12 cellular contexts compared by ENCODE assay signal in the genomic region with DNA sequence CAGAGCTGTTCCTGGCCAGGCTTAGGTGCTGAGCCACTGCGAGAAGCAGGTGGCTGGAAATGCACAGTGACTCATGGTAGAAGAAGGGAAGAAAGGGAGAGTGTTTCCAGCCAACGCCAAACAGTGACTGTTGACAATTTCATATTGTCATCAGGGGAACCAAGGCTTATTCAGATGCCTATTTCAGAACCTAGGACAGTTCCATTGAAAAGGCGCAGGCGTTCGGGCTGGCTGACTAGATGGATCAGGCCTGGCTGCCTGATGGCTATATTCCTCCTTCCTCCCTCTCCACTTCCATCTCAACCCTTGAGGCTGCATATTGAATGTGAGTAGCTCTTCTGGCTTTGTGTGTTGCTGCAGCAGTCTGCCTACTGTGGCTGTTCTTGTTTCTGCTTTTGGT.
A peak's percentile ranks its signal among the peaks of the same experiment; 100 is the strongest.
DNase-seq lines count a peak whose midpoint lies in the region; ATAC-seq and TF ChIP-seq lines count a peak whose summit lies in the region.
"Had no signal": no experiment of that assay in that cellular context is flagged by ENCODE, and none has a peak within 500 bp of the region (broad histone marks: within the 10 kb centered on the region; RNA-seq: fewer than 3 reads in every experiment).

No MANE protein-coding gene starts in this region.

- no peaks in the 10 kb centered on the region for H3K9me3 Mint-ChIP-seq in activated T-helper 1 cell treated with anti-CD3 and anti-CD28 coated beads, Interleukin-12 subunit alpha, Interleukin-12 subunit beta, Interleukin-2, Interleukin-4 antibody, amounts not matched to agents 30 ng/mL and 10 ng/mL and 1 ng/mL, durations not matched to agents 14 hours and 24 hours and 36 hours
- H3K9me3 Mint-ChIP-seq: CD4-positive, alpha-beta T cell had no signal

- ATAC-seq in HG02623 (IDR thresholded peaks at IDR 0.05; ENCODE audit: unreplicated experiment), result no peak
- ATAC-seq: left lobe of liver, right cardiac atrium had no signal

- H3K4me3 Mint-ChIP-seq in activated T-helper 1 cell treated with anti-CD3 and anti-CD28 coated beads, Interleukin-12 subunit alpha, Interleukin-12 subunit beta, Interleukin-2, Interleukin-4 antibody, amounts not matched to agents 30 ng/mL and 10 ng/mL and 1 ng/mL, durations not matched to agents 14 hours and 24 hours and 36 hours, result no peak overlapping the region
- H3K4me3 Mint-ChIP-seq: CD4-positive, alpha-beta T cell had no signal

- TF ChIP-seq EP300 in Ishikawa (IDR thresholded peaks at IDR 0.05; ENCODE audit: borderline replicate concordance), result no peak

- no peaks in the 10 kb centered on the region for H3K36me3 Mint-ChIP-seq in activated T-helper 1 cell treated with anti-CD3 and anti-CD28 coated beads, Interleukin-12 subunit alpha, Interleukin-12 subunit beta, Interleukin-2, Interleukin-4 antibody, amounts not matched to agents 30 ng/mL and 10 ng/mL and 1 ng/mL, durations not matched to agents 14 hours and 24 hours and 36 hours (ENCODE audit: low read depth)

- DNase-seq in COLO668 (lab: John Stamatoyannopoulos, UW; ENCODE audit: unreplicated experiment) (peak; percentile 7), astrocyte of the hippocampus (ENCODE audit: low read depth, low spot score) (peak; percentile 63), islet precursor cell (peak; percentile 72), activated gamma-delta T cell treated with Interleukin-2 at 50 U/mL for 16 hours (no peak)
- no peak for DNase-seq in activated CD4-positive, alpha-beta T cell treated with anti-CD3 and anti-CD28 coated beads for 1 hour
- no peak for DNase-seq in activated T-helper 1 cell treated with anti-CD3 and anti-CD28 coated beads, Interleukin-12 subunit alpha, Interleukin-12 subunit beta, Interleukin-2, Interleukin-4 antibody, amounts not matched to agents 30 ng/mL and 10 ng/mL and 1 ng/mL, durations not matched to agents 14 hours and 24 hours and 36 hours (ENCODE audit: low spot score)
- DNase-seq: CD4-positive, alpha-beta T cell; NCI-H226 had no signal

- no peaks in the 10 kb centered on the region for H3K4me1 Mint-ChIP-seq in activated T-helper 1 cell treated with anti-CD3 and anti-CD28 coated beads, Interleukin-12 subunit alpha, Interleukin-12 subunit beta, Interleukin-2, Interleukin-4 antibody, amounts not matched to agents 30 ng/mL and 10 ng/mL and 1 ng/mL, durations not matched to agents 14 hours and 24 hours and 36 hours (ENCODE audit: low read depth)

- intact Hi-C loops in activated T-helper 1 cell treated with anti-CD3 and anti-CD28 coated beads, Interleukin-12 subunit alpha, Interleukin-12 subunit beta, Interleukin-2, Interleukin-4 antibody, amounts not matched to agents 30 ng/mL and 10 ng/mL and 1 ng/mL, durations not matched to agents 14 hours and 24 hours and 36 hours (cut with micrococcal nuclease), result no loop called here

- H3K27me3 Mint-ChIP-seq in activated T-helper 1 cell treated with anti-CD3 and anti-CD28 coated beads, Interleukin-12 subunit alpha, Interleukin-12 subunit beta, Interleukin-2, Interleukin-4 antibody, amounts not matched to agents 30 ng/mL and 10 ng/mL and 1 ng/mL, durations not matched to agents 14 hours and 24 hours and 36 hours (ENCODE audit: insufficient read depth), result peaks cover 5% of the 10 kb centered on the region

- H3K27ac Mint-ChIP-seq in activated T-helper 1 cell treated with anti-CD3 and anti-CD28 coated beads, Interleukin-12 subunit alpha, Interleukin-12 subunit beta, Interleukin-2, Interleukin-4 antibody, amounts not matched to agents 30 ng/mL and 10 ng/mL and 1 ng/mL, durations not matched to agents 14 hours and 24 hours and 36 hours, result no peak overlapping the region
- H3K27ac Mint-ChIP-seq: CD4-positive, alpha-beta T cell had no signal

- TF ChIP-seq RAD21 in Ishikawa (IDR thresholded peaks at IDR 0.05; ENCODE audit: low read depth), result no peak

TF ChIP-seq in Ishikawa, 13 proteins besides CTCF, POLR2A, EP300 and RAD21:
- TF ChIP-seq CEBPB (IDR thresholded peaks at IDR 0.05) (no peak), TAF1 (IDR thresholded peaks at IDR 0.05; ENCODE audit: low read depth) (no peak)
- TF ChIP-seq, protein P1, sequence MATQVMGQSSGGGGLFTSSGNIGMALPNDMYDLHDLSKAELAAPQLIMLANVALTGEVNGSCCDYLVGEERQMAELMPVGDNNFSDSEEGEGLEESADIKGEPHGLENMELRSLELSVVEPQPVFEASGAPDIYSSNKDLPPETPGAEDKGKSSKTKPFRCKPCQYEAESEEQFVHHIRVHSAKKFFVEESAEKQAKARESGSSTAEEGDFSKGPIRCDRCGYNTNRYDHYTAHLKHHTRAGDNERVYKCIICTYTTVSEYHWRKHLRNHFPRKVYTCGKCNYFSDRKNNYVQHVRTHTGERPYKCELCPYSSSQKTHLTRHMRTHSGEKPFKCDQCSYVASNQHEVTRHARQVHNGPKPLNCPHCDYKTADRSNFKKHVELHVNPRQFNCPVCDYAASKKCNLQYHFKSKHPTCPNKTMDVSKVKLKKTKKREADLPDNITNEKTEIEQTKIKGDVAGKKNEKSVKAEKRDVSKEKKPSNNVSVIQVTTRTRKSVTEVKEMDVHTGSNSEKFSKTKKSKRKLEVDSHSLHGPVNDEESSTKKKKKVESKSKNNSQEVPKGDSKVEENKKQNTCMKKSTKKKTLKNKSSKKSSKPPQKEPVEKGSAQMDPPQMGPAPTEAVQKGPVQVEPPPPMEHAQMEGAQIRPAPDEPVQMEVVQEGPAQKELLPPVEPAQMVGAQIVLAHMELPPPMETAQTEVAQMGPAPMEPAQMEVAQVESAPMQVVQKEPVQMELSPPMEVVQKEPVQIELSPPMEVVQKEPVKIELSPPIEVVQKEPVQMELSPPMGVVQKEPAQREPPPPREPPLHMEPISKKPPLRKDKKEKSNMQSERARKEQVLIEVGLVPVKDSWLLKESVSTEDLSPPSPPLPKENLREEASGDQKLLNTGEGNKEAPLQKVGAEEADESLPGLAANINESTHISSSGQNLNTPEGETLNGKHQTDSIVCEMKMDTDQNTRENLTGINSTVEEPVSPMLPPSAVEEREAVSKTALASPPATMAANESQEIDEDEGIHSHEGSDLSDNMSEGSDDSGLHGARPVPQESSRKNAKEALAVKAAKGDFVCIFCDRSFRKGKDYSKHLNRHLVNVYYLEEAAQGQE (IDR thresholded peaks at IDR 0.05; ENCODE audit: low read depth), result peak; percentile 83
- TF ChIP-seq, protein P2, sequence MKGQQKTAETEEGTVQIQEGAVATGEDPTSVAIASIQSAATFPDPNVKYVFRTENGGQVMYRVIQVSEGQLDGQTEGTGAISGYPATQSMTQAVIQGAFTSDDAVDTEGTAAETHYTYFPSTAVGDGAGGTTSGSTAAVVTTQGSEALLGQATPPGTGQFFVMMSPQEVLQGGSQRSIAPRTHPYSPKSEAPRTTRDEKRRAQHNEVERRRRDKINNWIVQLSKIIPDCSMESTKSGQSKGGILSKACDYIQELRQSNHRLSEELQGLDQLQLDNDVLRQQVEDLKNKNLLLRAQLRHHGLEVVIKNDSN (IDR thresholded peaks at IDR 0.05), result no peak
TF ChIP-seq in Ishikawa: peak in this region for 1.

Comparison
In these comparisons a context has a peak if more than half of its experiments do, and no peak if none do; other contexts are left out.
1. DNase-seq: peak in COLO668 (single experiment), astrocyte of the hippocampus (single experiment) and islet precursor cell (single experiment); none in activated gamma-delta T cell treated with Interleukin-2 at 50 U/mL for 16 hours (single experiment), activated CD4-positive, alpha-beta T cell treated with anti-CD3 and anti-CD28 coated beads for 1 hour (single experiment) and activated T-helper 1 cell treated with anti-CD3 and anti-CD28 coated beads, Interleukin-12 subunit alpha, Interleukin-12 subunit beta, Interleukin-2, Interleukin-4 antibody, amounts not matched to agents 30 ng/mL and 10 ng/mL and 1 ng/mL, durations not matched to agents 14 hours and 24 hours and 36 hours (single experiment).